31 cellular contexts compared by ENCODE assay signal in the genomic region with DNA sequence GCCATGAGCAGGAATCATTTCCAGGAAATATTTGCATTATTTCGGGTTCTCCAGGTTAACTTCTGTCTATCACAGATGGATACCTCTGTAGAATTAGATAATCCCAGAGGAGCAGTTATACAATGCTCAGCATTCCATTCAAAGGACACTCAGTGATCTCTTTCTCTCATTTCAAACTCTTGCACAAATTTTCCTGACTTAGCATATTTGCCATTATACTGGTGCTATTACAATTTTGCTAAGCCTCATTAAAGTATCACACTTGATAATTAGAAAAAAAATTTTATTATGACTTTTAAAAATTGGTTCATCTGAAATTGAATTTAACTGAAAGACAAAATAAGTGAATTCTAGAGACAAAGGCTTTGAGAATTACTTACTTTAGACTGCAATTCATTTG.
"Had no signal": no experiment of that assay in that cellular context is flagged by ENCODE, and none has a peak within 500 bp of the region (broad histone marks: within the 10 kb centered on the region; RNA-seq: fewer than 3 reads in every experiment).

No MANE protein-coding gene starts in this region.

- H3K27ac Mint-ChIP-seq: naive thymus-derived CD4-positive, alpha-beta T cell; natural killer cell; nephron; stimulated activated memory B cell treated with anti-CD40 and anti-IgM and Interleukin-4, amounts not matched to agents 10 μg/mL and 1 μg/mL and 100 μg/mL, for 72 hours; stimulated activated naive CD8-positive, alpha-beta T cell treated with anti-CD3 and anti-CD28 coated beads, Interleukin-15, amount 100 ng/mL, for 72 hours; type B pancreatic cell had no signal

- H3K4me1 Mint-ChIP-seq: naive thymus-derived CD4-positive, alpha-beta T cell; natural killer cell; stimulated activated memory B cell treated with anti-CD40 and anti-IgM and Interleukin-4, amounts not matched to agents 10 μg/mL and 1 μg/mL and 100 μg/mL, for 72 hours; stimulated activated naive CD8-positive, alpha-beta T cell treated with anti-CD3 and anti-CD28 coated beads, Interleukin-15, amount 100 ng/mL, for 72 hours had no signal

- H3K27ac ChIP-seq: ovary, parathyroid adenoma, psoas muscle, skin epidermis, spleen, suprapubic skin, testis, tibial artery, transverse colon, upper lobe of right lung, uterus had no signal

- H3K36me3 Mint-ChIP-seq: naive thymus-derived CD4-positive, alpha-beta T cell; natural killer cell; stimulated activated memory B cell treated with anti-CD40 and anti-IgM and Interleukin-4, amounts not matched to agents 10 μg/mL and 1 μg/mL and 100 μg/mL, for 72 hours; type B pancreatic cell had no signal

- DNase-seq: naive thymus-derived CD4-positive, alpha-beta T cell; natural killer cell; ovary; posterior cingulate gyrus; psoas muscle; right cardiac atrium; spleen; stimulated activated CD4-positive, alpha-beta T cell treated with anti-CD3 and anti-CD28 coated beads, Interleukin-12 subunit alpha, Interleukin-12 subunit beta, amount 100 ng/mL, for 4 hours; stimulated activated CD4-positive, alpha-beta T cell treated with anti-CD3 and anti-CD28 coated beads, Interleukin-1b, Interleukin-23, amount 100 ng/mL, for 48 hours; stimulated activated CD4-positive, alpha-beta T cell treated with anti-CD3 and anti-CD28 coated beads, Interleukin-4, amount 100 ng/mL, for 1 hour; stimulated activated CD4-positive, alpha-beta T cell treated with anti-CD3 and anti-CD28 coated beads, Interleukin-4, amount 100 ng/mL, for 4 hours; stimulated activated CD8-positive, alpha-beta memory T cell treated with anti-CD3 and anti-CD28 coated beads, Interleukin-4, amount 100 ng/mL, for 48 hours; stimulated activated naive CD4-positive, alpha-beta T cell; stimulated activated naive CD8-positive, alpha-beta T cell treated with anti-CD3 and anti-CD28 coated beads, Interleukin-15, amount 100 ng/mL, for 72 hours; stimulated activated naive CD8-positive, alpha-beta T cell treated with anti-CD3 and anti-CD28 coated beads, Interleukin-15, Interleukin-2, amounts not matched to agents 100 U/mL and 50 U/mL, for 24 hours; substantia nigra; testis; tibial artery; transverse colon; upper lobe of right lung; uterus had no signal

- H3K4me3 Mint-ChIP-seq: naive thymus-derived CD4-positive, alpha-beta T cell; natural killer cell; nephron; neural crest cell; stimulated activated memory B cell treated with anti-CD40 and anti-IgM and Interleukin-4, amounts not matched to agents 10 μg/mL and 1 μg/mL and 100 μg/mL, for 72 hours; stimulated activated naive CD8-positive, alpha-beta T cell treated with anti-CD3 and anti-CD28 coated beads, Interleukin-15, amount 100 ng/mL, for 72 hours; type B pancreatic cell had no signal

- H3K9ac ChIP-seq: parathyroid adenoma had no signal

- H2AFZ ChIP-seq: parathyroid adenoma had no signal

- H3K36me3 ChIP-seq: ovary, spleen, suprapubic skin, tibial artery, transverse colon, upper lobe of right lung, uterus had no signal

- H3K4me2 ChIP-seq: smooth muscle cell had no signal

- H3K4me3 ChIP-seq: ovary, psoas muscle, skin epidermis, smooth muscle cell, spleen, suprapubic skin, testis, tibial artery, transverse colon, upper lobe of right lung, uterus had no signal

- H3K4me1 ChIP-seq: parathyroid adenoma, psoas muscle, spleen, suprapubic skin, testis, transverse colon, upper lobe of right lung, uterus had no signal

- H3K9me3 Mint-ChIP-seq: nephron; neural crest cell; stimulated activated memory B cell treated with anti-CD40 and anti-IgM and Interleukin-4, amounts not matched to agents 10 μg/mL and 1 μg/mL and 100 μg/mL, for 72 hours; type B pancreatic cell had no signal

- H3K27me3 ChIP-seq: ovary, spleen, suprapubic skin, testis, tibial artery, transverse colon, upper lobe of right lung, uterus had no signal

- ATAC-seq: naive thymus-derived CD4-positive, alpha-beta T cell; natural killer cell; psoas muscle; right cardiac atrium; sciatic nerve; stimulated activated memory B cell treated with anti-CD40 and anti-IgM and Interleukin-4, amounts not matched to agents 10 μg/mL and 1 μg/mL and 100 μg/mL, for 72 hours; stimulated activated naive CD8-positive, alpha-beta T cell treated with anti-CD3 and anti-CD28 coated beads, Interleukin-15, amount 100 ng/mL, for 72 hours; stimulated activated naive CD8-positive, alpha-beta T cell treated with anti-CD3 and anti-CD28 coated beads, Interleukin-15, Interleukin-2, amounts not matched to agents 100 U/mL and 50 U/mL, for 24 hours; upper lobe of right lung had no signal

- H3K9me3 ChIP-seq: ovary, psoas muscle, suprapubic skin, testis, tibial artery, transverse colon, upper lobe of right lung, uterus had no signal

- H3K27me3 Mint-ChIP-seq: naive thymus-derived CD4-positive, alpha-beta T cell; progenitor cell of endocrine pancreas; stimulated activated memory B cell treated with anti-CD40 and anti-IgM and Interleukin-4, amounts not matched to agents 10 μg/mL and 1 μg/mL and 100 μg/mL, for 72 hours; stimulated activated naive CD8-positive, alpha-beta T cell treated with anti-CD3 and anti-CD28 coated beads, Interleukin-15, amount 100 ng/mL, for 72 hours had no signal

- H3K79me2 ChIP-seq: parathyroid adenoma had no signal
